Comparison of ENCODE assay signal across 31 cellular contexts in the genomic region with DNA sequence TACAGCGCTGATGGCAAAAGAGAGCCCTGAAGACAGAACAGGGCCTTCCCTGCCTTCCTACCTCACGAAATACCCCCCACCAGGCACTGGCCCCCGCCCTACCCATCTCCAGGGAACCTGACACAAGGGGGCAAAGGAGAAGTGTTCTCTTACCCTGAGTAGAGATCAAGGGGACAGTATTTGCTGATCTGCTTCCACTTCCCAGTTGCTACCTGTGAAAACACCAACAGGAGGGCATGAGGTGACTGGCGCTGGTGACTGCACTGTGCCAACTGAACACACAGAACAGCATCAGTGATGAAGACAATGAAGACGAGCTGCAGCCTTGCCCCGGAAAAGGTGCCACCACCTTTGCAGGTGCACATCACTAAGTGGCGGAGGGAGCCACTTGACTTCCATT.
"Had no signal": no experiment of that assay in that cellular context is flagged by ENCODE, and none has a peak within 500 bp of the region (broad histone marks: within the 10 kb centered on the region; RNA-seq: fewer than 3 reads in every experiment).

No MANE protein-coding gene starts in this region.

- DNase-seq: activated CD4-positive, alpha-beta T cell treated with anti-CD3 and anti-CD28 coated beads for 48 hours; activated CD4-positive, alpha-beta T cell treated with anti-CD3 and anti-CD28 coated beads, Interleukin-2, amount 50 U/mL, for 48 hours; activated effector memory CD4-positive, alpha-beta T cell treated with Interleukin-2 at 50 U/mL for 16 hours; activated naive CD4-positive, alpha-beta T cell treated with Interleukin-2 at 50 U/mL for 16 hours; caudate nucleus; endodermal cell; foreskin keratinocyte; heart left ventricle; hypothalamus; immature natural killer cell; midbrain; occipital lobe; small intestine; stimulated activated CD4-positive, alpha-beta T cell treated with anti-CD3 and anti-CD28 coated beads, Interleukin-1b, Interleukin-23, amount 100 ng/mL, for 48 hours; stimulated activated CD4-positive, alpha-beta T cell treated with anti-CD3 and anti-CD28 coated beads, Interleukin-4, amount 100 ng/mL, for 4 hours; stimulated activated naive B cell treated with anti-CD40 and anti-IgM and Interleukin-4, amounts not matched to agents 10 μg/mL and 1 μg/mL and 100 μg/mL, for 72 hours; T-helper 17 cell; T1000; WERI-Rb-1 had no signal

- H3K27ac ChIP-seq: ascending aorta, esophagus muscularis mucosa, heart left ventricle, tibial artery, WERI-Rb-1 had no signal

- H3K27ac Mint-ChIP-seq: activated naive CD8-positive, alpha-beta T cell; brain; endodermal cell; stimulated activated naive B cell treated with anti-CD40 and anti-IgM and Interleukin-4, amounts not matched to agents 10 μg/mL and 1 μg/mL and 100 μg/mL, for 72 hours; T-helper 17 cell had no signal

- H3K4me3 Mint-ChIP-seq: activated naive CD8-positive, alpha-beta T cell; brain; endodermal cell; immature natural killer cell; naive thymus-derived CD4-positive, alpha-beta T cell; neural crest cell; stimulated activated naive B cell treated with anti-CD40 and anti-IgM and Interleukin-4, amounts not matched to agents 10 μg/mL and 1 μg/mL and 100 μg/mL, for 72 hours; T-helper 17 cell had no signal

- H3K4me1 ChIP-seq: ascending aorta, esophagus muscularis mucosa, heart left ventricle, tibial artery had no signal

- H3K27me3 Mint-ChIP-seq: activated naive CD8-positive, alpha-beta T cell; brain; naive thymus-derived CD4-positive, alpha-beta T cell; stimulated activated naive B cell treated with anti-CD40 and anti-IgM and Interleukin-4, amounts not matched to agents 10 μg/mL and 1 μg/mL and 100 μg/mL, for 72 hours; T-helper 17 cell had no signal

- H3K9me3 ChIP-seq: ascending aorta, suprapubic skin, tibial artery had no signal

- H3K4me1 Mint-ChIP-seq: brain; endodermal cell; immature natural killer cell; neural crest cell; stimulated activated naive B cell treated with anti-CD40 and anti-IgM and Interleukin-4, amounts not matched to agents 10 μg/mL and 1 μg/mL and 100 μg/mL, for 72 hours had no signal

- H3K9me3 Mint-ChIP-seq: endodermal cell, neural crest cell had no signal

- FAIRE-seq: kidney, small intestine had no signal

- H3K27me3 ChIP-seq: ascending aorta, esophagus muscularis mucosa, foreskin keratinocyte, heart left ventricle, suprapubic skin, tibial artery had no signal

- ATAC-seq: activated CD4-positive, CD25-positive, alpha-beta regulatory T cell treated with anti-CD3 and anti-CD28 coated beads, Interleukin-2, amount 50 U/mL, for 24 hours; heart left ventricle; left colon; naive thymus-derived CD4-positive, alpha-beta T cell; sciatic nerve; stimulated activated naive B cell treated with anti-CD40 and anti-IgM and Interleukin-4, amounts not matched to agents 10 μg/mL and 1 μg/mL and 100 μg/mL, for 72 hours; T-helper 17 cell had no signal

- H3K4me3 ChIP-seq: ascending aorta, esophagus muscularis mucosa, heart left ventricle, suprapubic skin, tibial artery had no signal
